ENCODE assay signal across 8 cellular contexts in the genomic region with DNA sequence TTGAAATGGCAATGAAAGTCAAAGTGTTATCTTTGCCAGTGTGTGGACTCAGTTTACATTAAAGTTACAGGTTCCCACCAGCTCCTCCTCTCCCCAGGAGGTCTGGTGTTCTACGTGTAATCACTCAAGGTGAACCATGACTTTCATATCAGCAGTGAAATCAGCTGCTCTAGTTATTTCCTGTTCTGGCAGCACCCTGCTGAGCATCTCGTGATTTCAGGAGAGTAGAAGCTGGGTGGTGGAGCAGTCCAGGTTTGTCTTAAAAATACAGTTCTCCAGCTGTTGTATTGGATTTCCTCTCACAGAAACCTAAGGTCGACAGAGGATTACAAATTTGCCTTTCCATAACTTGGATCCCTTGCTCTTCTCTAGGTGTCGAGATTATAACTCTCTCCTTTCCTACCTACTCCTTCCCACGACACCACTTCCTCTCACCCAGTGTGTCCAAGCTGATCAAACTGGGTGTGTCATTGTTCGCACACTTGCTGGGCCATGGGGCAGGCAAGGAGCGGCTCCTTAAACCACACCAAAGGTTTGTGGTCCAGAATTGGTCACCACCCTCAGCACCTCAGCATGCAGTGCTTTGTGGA. TPM values are rescaled to one million over a fixed set of nuclear protein-coding genes. Genes with fewer than 3 reads are reported as not detected.
DNase-seq lines count a peak whose midpoint lies in the region; ATAC-seq and TF ChIP-seq lines count a peak whose summit lies in the region.

No MANE protein-coding gene starts in this region.

- H3K9me2 ChIP-seq in OCI-LY7 (ENCODE audit: insufficient read depth, low read length), result no peaks in the 10 kb centered on the region

- CTCF ChIA-PET in OCI-LY7 (lab: Charles Lee; ENCODE audit: unreplicated experiment), result interaction anchor here (0.6 to 1.5 kb wide), 6 partner anchors 10 to 365 kb away, joined by 3 to 7 read pairs (median 4); no protein-coding TSS in a partner anchor

- intact Hi-C loops in OCI-LY7 (cut with micrococcal nuclease; ENCODE audit: unreplicated experiment), result loop anchor here (10.0 kb wide), 1 partner anchor 357 kb away; a partner anchor contains a TSS

- H3K9me3 Mint-ChIP-seq in memory B cell, result no peaks in the 10 kb centered on the region

- H3K79me2 ChIP-seq in OCI-LY7 (ENCODE audit: insufficient read depth, low read depth, low read length), result no peaks in the 10 kb centered on the region

- peak overlapping the region; percentile 97 for H3K27ac Mint-ChIP-seq in memory B cell

- peak overlapping the region; percentile 88 for H2AFZ ChIP-seq in OCI-LY7 (ENCODE audit: low read length)

- POLR2A ChIA-PET in OCI-LY7 (lab: Charles Lee), result interaction anchor here (0.6 to 2.8 kb wide), 21 partner anchors 9 to 255 kb away, joined by 3 to 22 read pairs (median 4); a partner anchor contains a TSS

- no peak for TF ChIP-seq CTCF in OCI-LY7 (conservative IDR thresholded peaks at IDR 0.05; ENCODE audit: low read length)
- TF ChIP-seq CTCF in brain microvascular endothelial cell (IDR thresholded peaks at IDR 0.05; ENCODE audit: low read depth, low read length, missing control alignments), result no peak

- H3K4me3 ChIP-seq in OCI-LY7 (ENCODE audit: low read depth, low read length, poor library complexity, severe bottlenecking) (peak overlapping the region; percentile 32), brain microvascular endothelial cell (ENCODE audit: low read depth, low read length) (no peak overlapping the region)

- no peaks in the 10 kb centered on the region for H3K27me3 ChIP-seq in brain microvascular endothelial cell (replicated peaks)

- ATAC-seq in GM18870 (IDR thresholded peaks at IDR 0.05; ENCODE audit: unreplicated experiment) (peak; percentile 58), HG02642 (IDR thresholded peaks at IDR 0.05; ENCODE audit: poor library complexity, unreplicated experiment) (peak; percentile 75), memory B cell (ENCODE audit: low read depth) (peak; percentile 95)

- H3K4me1 ChIP-seq in OCI-LY7 (ENCODE audit: insufficient read depth, low read length, poor library complexity, severe bottlenecking), result peaks cover 60% of the 10 kb centered on the region

- no peaks in the 10 kb centered on the region for H3K9me3 ChIP-seq in OCI-LY7 (ENCODE audit: low read length)

- peaks cover 2% of the 10 kb centered on the region for H3K36me3 Mint-ChIP-seq in memory B cell

- H3K36me3 ChIP-seq in OCI-LY7 (ENCODE audit: insufficient read depth, low read length) (no peaks in the 10 kb centered on the region), brain microvascular endothelial cell (replicated peaks) (no peaks in the 10 kb centered on the region)

- peaks cover 39% of the 10 kb centered on the region for H3K4me1 Mint-ChIP-seq in memory B cell

- H4K20me1 ChIP-seq in OCI-LY7 (ENCODE audit: insufficient read depth, low read length), result no peaks in the 10 kb centered on the region

- in situ Hi-C loops in brain microvascular endothelial cell (cut with HindIII; ENCODE audit: low pct_ligation_motif_present, low sequenced_read_pairs), result no loop called here

- BruUV-seq in OCI-LY7 (replicated peaks; lab: Mats Ljungman, UMichigan), result TSS peak; percentile 95

- DNase-seq in OCI-LY7 (ENCODE audit: low spot score) (peak; percentile 73), memory B cell (ENCODE audit: low spot score in 2 of 2) (peak in 1 of 2 donors; percentile 44), superior temporal gyrus (ENCODE audit: extremely low spot score) (no peak), brain microvascular endothelial cell (no peak), NCI-H2171 treated with DMSO at 0.1 percent for 48 hours (lab: John Stamatoyannopoulos, UW) (no peak)
- DNase-seq in stimulated activated CD4-positive, alpha-beta T cell treated with anti-CD3 and anti-CD28 coated beads, Interleukin-2, amount 100 ng/mL, for 24 hours, result no peak

- peak overlapping the region; percentile 59 for H3K27ac ChIP-seq in OCI-LY7 (ENCODE audit: low read depth, low read length, poor library complexity, severe bottlenecking)
- no peak overlapping the region for H3K27ac ChIP-seq in brain microvascular endothelial cell

- H3K4me3 Mint-ChIP-seq in memory B cell, result peak overlapping the region; percentile 83

- H3K27me3 Mint-ChIP-seq in memory B cell, result no peaks in the 10 kb centered on the region

- peak overlapping the region; percentile 56 for H3K4me2 ChIP-seq in OCI-LY7 (ENCODE audit: low read length)

RNA-seq across cellular contexts. Expression of a gene that starts 13.0 kb away (rescaled TPM):
- 18.6 and 22.3 TPM in 2 replicates for total RNA-seq in OCI-LY7 (2014; rRNA removed; shearing (Covaris generic))
- 37.7 and 43.8 TPM in 2 replicates for total RNA-seq in OCI-LY7 (2022)
